Comparison of ENCODE assay signal across 8 cellular contexts in the genomic region with DNA sequence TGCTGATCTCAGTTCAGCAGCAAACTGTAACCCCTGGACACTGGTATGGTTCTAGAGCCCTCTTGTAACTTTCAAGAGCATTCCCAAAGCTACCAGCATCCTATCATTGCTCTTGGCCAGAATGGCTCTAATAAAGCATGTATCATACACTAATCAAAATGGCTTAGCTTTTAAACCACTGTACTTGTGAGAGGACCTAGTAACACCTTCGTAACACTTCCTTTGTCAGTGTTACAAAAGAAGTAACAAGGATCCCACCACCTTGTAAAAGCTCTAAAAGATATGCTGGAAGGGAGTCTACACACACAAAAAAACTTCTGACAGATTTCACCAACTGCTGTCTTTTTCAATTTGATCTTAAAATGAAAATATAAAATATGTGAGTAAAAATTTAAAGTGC.
"Had no signal": no experiment of that assay in that cellular context is flagged by ENCODE, and none has a peak within 500 bp of the region (broad histone marks: within the 10 kb centered on the region; RNA-seq: fewer than 3 reads in every experiment).

No MANE protein-coding gene starts in this region.

- H3K4me3 Mint-ChIP-seq: GM23338, H9, HFFc6 had no signal

- ATAC-seq: GM23338, HCT116 had no signal

- H3K9me3 Mint-ChIP-seq: H9, HFFc6 had no signal

- H3K27ac Mint-ChIP-seq: GM23338, H9, HFFc6 had no signal

- DNase-seq: GM23248, GOT3, H7, H9, HCEC 1CT, HFFc6 had no signal
